8 cellular contexts compared by ENCODE assay signal in genomic region chr7:65140543-65141404, GRCh38.
DNase-seq lines count a peak whose midpoint lies in the region; ATAC-seq and TF ChIP-seq lines count a peak whose summit lies in the region.
"Not testable (repeated sequence)": the region's sequence is repeated elsewhere in the genome, so short reads cannot be mapped to it uniquely, and the experiment has no call there.

No MANE protein-coding gene starts in this region.

- not testable (repeated sequence) for H3K4me1 Mint-ChIP-seq in natural killer cell treated with Interleukin-12 subunit alpha and Interleukin-12 subunit beta and Interleukin-15 and Interleukin-18, amount 100 ng/mL, for 72 hours (ENCODE audit: low read depth in 2 of 2)

- H3K9ac ChIP-seq in colonic mucosa (ENCODE audit: low read depth in 2 of 2, low read length in 2 of 2); iPS-18a (ENCODE audit: low read length): not testable (repeated sequence)

- TF ChIP-seq CTCF in HL-60 (IDR thresholded peaks at IDR 0.05; ENCODE audit: insufficient read depth, low read length); WERI-Rb-1 (IDR thresholded peaks at IDR 0.05; ENCODE audit: low read depth, low read length); colonic mucosa (IDR thresholded peaks at IDR 0.05); suprapubic skin (IDR thresholded peaks at IDR 0.05): not testable (repeated sequence)

- peak overlapping the region; percentile 21 for H3K4me3 ChIP-seq in HL-60 (replicated peaks; ENCODE audit: insufficient read depth, low read length)
- peak overlapping the region; percentile 35 for H3K4me3 ChIP-seq in WERI-Rb-1 (ENCODE audit: low read depth, low read length)
- H3K4me3 ChIP-seq in colonic mucosa: peak overlapping the region; percentile 19
- peak overlapping the region; percentile 33 for H3K4me3 ChIP-seq in iPS-18a (ENCODE audit: low read length)
- H3K4me3 ChIP-seq in suprapubic skin: peak overlapping the region; percentile 18

- WGBS in suprapubic skin: 0% methylated on average over 13 of the region's 79 CpGs

- H3K4me1 ChIP-seq in colonic mucosa; iPS-18a (ENCODE audit: control insufficient read depth, low read depth, low read length); suprapubic skin: not testable (repeated sequence)

- not testable (repeated sequence) for TF ChIP-seq POLR2A in suprapubic skin (IDR thresholded peaks at IDR 0.05)

- H3K4me3 Mint-ChIP-seq in natural killer cell treated with Interleukin-12 subunit alpha and Interleukin-12 subunit beta and Interleukin-15 and Interleukin-18, amount 100 ng/mL, for 72 hours: not testable (repeated sequence)

- H3K9me3 Mint-ChIP-seq in natural killer cell treated with Interleukin-12 subunit alpha and Interleukin-12 subunit beta and Interleukin-15 and Interleukin-18, amount 100 ng/mL, for 72 hours: not testable (repeated sequence)

- TF ChIP-seq EP300 in suprapubic skin (IDR thresholded peaks at IDR 0.05): not testable (repeated sequence)

- not testable (repeated sequence) for H3K27me3 Mint-ChIP-seq in natural killer cell treated with Interleukin-12 subunit alpha and Interleukin-12 subunit beta and Interleukin-15 and Interleukin-18, amount 100 ng/mL, for 72 hours

- intact Hi-C loops in colonic mucosa (cut with DNase I): not testable (repeated sequence)

- not testable (repeated sequence) for H3K27ac Mint-ChIP-seq in natural killer cell treated with Interleukin-12 subunit alpha and Interleukin-12 subunit beta and Interleukin-15 and Interleukin-18, amount 100 ng/mL, for 72 hours

- H3K36me3 ChIP-seq in WERI-Rb-1; colonic mucosa; iPS-18a (ENCODE audit: control insufficient read depth, low read depth, low read length); suprapubic skin: not testable (repeated sequence)

- DNase-seq in DMS 273 (lab: John Stamatoyannopoulos, UW; ENCODE audit: unreplicated experiment) (peak; percentile 57), NCI-H345 (lab: John Stamatoyannopoulos, UW) (peak; percentile 0), WERI-Rb-1 (peak; percentile 7)
- not testable (repeated sequence) for DNase-seq in HL-60 (ENCODE audit: low read depth in 1 of 2, low spot score in 1 of 2); colonic mucosa; suprapubic skin (ENCODE audit: low spot score in 2 of 2)
- peak; percentile 57 for DNase-seq in natural killer cell treated with Interleukin-12 subunit alpha and Interleukin-12 subunit beta and Interleukin-15 and Interleukin-18, amount 100 ng/mL, for 72 hours (ENCODE audit: low spot score)

- H3K27me3 ChIP-seq in HL-60 (ENCODE audit: insufficient read depth, poor library complexity, severe bottlenecking); WERI-Rb-1 (ENCODE audit: insufficient read depth, low read depth, severe bottlenecking); colonic mucosa; suprapubic skin: not testable (repeated sequence)
- peaks cover 12% of the 10 kb centered on the region for H3K27me3 ChIP-seq in iPS-18a (ENCODE audit: control insufficient read depth, insufficient read depth, low read length)

- not testable (repeated sequence) for H3K36me3 Mint-ChIP-seq in natural killer cell treated with Interleukin-12 subunit alpha and Interleukin-12 subunit beta and Interleukin-15 and Interleukin-18, amount 100 ng/mL, for 72 hours

- ATAC-seq in natural killer cell treated with Interleukin-12 subunit alpha and Interleukin-12 subunit beta and Interleukin-15 and Interleukin-18, amount 100 ng/mL, for 72 hours: not testable (repeated sequence)

- not testable (repeated sequence) for H3K27ac ChIP-seq in HL-60 (replicated peaks); WERI-Rb-1; colonic mucosa; iPS-18a (ENCODE audit: low read length); suprapubic skin

- H3K9me3 ChIP-seq in WERI-Rb-1 (ENCODE audit: severe bottlenecking); colonic mucosa; iPS-18a (ENCODE audit: control insufficient read depth, low read depth, low read length); suprapubic skin: not testable (repeated sequence)
